22 cellular contexts compared by ENCODE assay signal in the genomic region with DNA sequence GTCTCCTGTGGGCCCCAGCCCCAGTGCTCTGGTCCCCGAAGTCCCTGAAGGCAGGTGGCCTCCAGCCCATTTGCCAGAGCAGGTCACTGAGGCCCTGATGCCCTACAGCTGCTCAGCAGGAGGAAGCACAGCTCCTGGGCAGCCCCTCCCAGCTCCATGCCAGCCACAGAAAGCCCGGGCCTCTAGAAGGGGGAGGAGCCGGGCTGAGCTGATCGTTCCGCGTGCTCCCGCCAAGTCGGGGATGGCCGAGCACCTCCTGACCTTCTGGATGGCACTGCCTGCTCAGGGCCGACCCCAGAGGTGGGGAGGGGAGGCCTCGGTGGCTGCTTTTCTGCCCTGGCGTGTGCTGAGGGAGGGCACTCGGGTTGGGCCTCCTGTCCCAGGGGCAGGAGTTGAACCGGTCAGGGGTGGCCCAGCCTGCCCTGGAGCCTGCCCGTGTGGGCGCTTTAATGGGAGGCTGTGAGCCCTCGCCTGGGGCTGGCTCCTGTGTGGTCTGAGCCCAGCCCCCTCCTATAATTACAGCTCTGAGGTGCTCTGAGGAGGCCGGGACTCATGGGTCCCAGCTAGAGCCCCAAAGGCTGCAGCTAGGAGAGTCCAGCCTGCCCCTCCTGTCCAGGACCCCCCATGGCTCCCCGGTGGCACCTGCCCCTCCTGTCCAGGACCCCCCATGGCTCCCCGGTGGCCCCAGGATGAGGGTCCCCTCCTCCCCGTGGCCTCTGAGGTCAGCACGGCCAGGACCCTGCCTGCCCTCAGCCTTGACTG. TPM values are rescaled to one million over a fixed set of nuclear protein-coding genes. Genes with fewer than 3 reads are reported as not detected.
DNase-seq lines count a peak whose midpoint lies in the region; ATAC-seq and TF ChIP-seq lines count a peak whose summit lies in the region.
"Had no signal": no experiment of that assay in that cellular context is flagged by ENCODE, and none has a peak within 500 bp of the region (broad histone marks: within the 10 kb centered on the region; RNA-seq: fewer than 3 reads in every experiment).

No MANE protein-coding gene starts in this region.

- H3K27ac ChIP-seq in stomach, result peak overlapping the region; percentile 52 to 81 (median 68)
- H3K27ac ChIP-seq: right atrium auricular region, suprapubic skin, vagina had no signal

- DNase-seq in NCI-H1417 (lab: John Stamatoyannopoulos, UW), result peak in 2 of 3 experiments; percentile 59 to 68
- DNase-seq in NCI-H1417 treated with DMSO at 0.1 percent for 48 hours (lab: John Stamatoyannopoulos, UW), result no peak
- DNase-seq in NT2/D1 (ENCODE audit: low read depth, low spot score), result no peak
- peak; percentile 55 for DNase-seq in left kidney (ENCODE audit: low read depth, low spot score)
- peak; percentile 79 for DNase-seq in stomach
- DNase-seq in head of caudate nucleus, result no peak
- DNase-seq: activated CD4-positive, alpha-beta T cell treated with anti-CD3 and anti-CD28 coated beads for 48 hours; activated CD8-positive, alpha-beta memory T cell treated with anti-CD3 and anti-CD28 coated beads, Interleukin-2, amount 10 ng/mL, durations not matched to agents 7 days and 5 days; BE2C; EL; KBM-7; left ventricle myocardium superior; MV-4-11; NCI-H524; nucleus accumbens; PC-3; SHP77 treated with DMSO at 0.1 percent for 48 hours had no signal

- TF ChIP-seq EP300 in stomach (IDR thresholded peaks at IDR 0.05), result no peak

- no peak for TF ChIP-seq POLR2A in stomach (IDR thresholded peaks at IDR 0.05)

- peaks cover 10% of the 10 kb centered on the region for H3K36me3 ChIP-seq in NT2/D1 (ENCODE audit: insufficient read depth, insufficient read length, low read length)
- H3K36me3 ChIP-seq in stomach, result peaks cover 0 to 8% (median 2%) of the 10 kb centered on the region in 4 donors
- H3K36me3 ChIP-seq: BE2C, right atrium auricular region, suprapubic skin, vagina had no signal

- intact Hi-C loops in stomach (cut with DNase I; ENCODE audit: low total_unique reads) (no loop called here), head of caudate nucleus (cut with DNase I) (no loop called here)

- H3K27me3 ChIP-seq in NT2/D1 (ENCODE audit: insufficient read depth, insufficient read length), result no peaks in the 10 kb centered on the region
- H3K27me3 ChIP-seq in stomach, result peaks cover 0 to 42% (median 0%) of the 10 kb centered on the region in 3 donors
- H3K27me3 ChIP-seq: BE2C, right atrium auricular region, suprapubic skin, vagina had no signal

- TF ChIP-seq CTCF in stomach (IDR thresholded peaks at IDR 0.05), result no peak

- no peaks in the 10 kb centered on the region for H3K9me3 ChIP-seq in NT2/D1 (ENCODE audit: insufficient read depth, low read length)
- H3K9me3 ChIP-seq in stomach, result no peaks in the 10 kb centered on the region
- H3K9me3 ChIP-seq: right atrium auricular region, suprapubic skin, vagina had no signal

- H3K9ac ChIP-seq in NT2/D1 (ENCODE audit: insufficient read length, low read depth), result peak overlapping the region; percentile 13

- H3K4me3 ChIP-seq in NT2/D1 (ENCODE audit: insufficient read length, low read depth), result no peak overlapping the region
- peak overlapping the region in 1 of 4 donors; percentile 3 for H3K4me3 ChIP-seq in stomach
- H3K4me3 ChIP-seq: right atrium auricular region, suprapubic skin, vagina had no signal

- 28 to 59% (median 38%) methylated on average over 10 to 22 of the region's 22 CpGs for WGBS in stomach, 5 donors

- peaks cover 27% of the 10 kb centered on the region for H3K4me1 ChIP-seq in NT2/D1 (ENCODE audit: insufficient read depth, insufficient read length)
- H3K4me1 ChIP-seq in stomach, result peaks cover 53 to 100% (median 96%) of the 10 kb centered on the region in 4 donors
- H3K4me1 ChIP-seq: suprapubic skin, vagina had no signal

- no peak for ATAC-seq in GM19324 (IDR thresholded peaks at IDR 0.05; ENCODE audit: low FRiP score, unreplicated experiment)
- ATAC-seq in HG03108 (IDR thresholded peaks at IDR 0.05; ENCODE audit: unreplicated experiment), result no peak
- ATAC-seq: activated CD8-positive, alpha-beta memory T cell treated with anti-CD3 and anti-CD28 coated beads, Interleukin-2, amount 10 ng/mL, durations not matched to agents 7 days and 5 days; left ventricle myocardium superior; PC-3 had no signal

RNA-seq across cellular contexts. Expression of a gene that starts 29.7 kb away (rescaled TPM):
- total RNA-seq in stomach, result 10 to 100 TPM in 4 of 5 donors, 1 to 10 TPM in 1; 3.9 to 85.7 (median 20.5) TPM
- 10 to 100 TPM in 1 of 3 donors, 1 to 10 TPM in 2; 4.1 to 10.6 (median 4.2) TPM for polyA plus RNA-seq in stomach

Comparison
In these comparisons a context has a peak if more than half of its experiments do, and no peak if none do; other contexts are left out.
1. DNase-seq: peak in NCI-H1417 (2 of 3), left kidney (single experiment) and stomach (single experiment); none in NCI-H1417 treated with DMSO at 0.1 percent for 48 hours (single experiment), NT2/D1 (single experiment) and head of caudate nucleus (0 of 42).